1 cellular context compared by ENCODE assay signal in genomic region chr16:19005561-19006445, GRCh38.
TF ChIP-seq lines count a peak whose summit lies in the region.

No MANE protein-coding gene starts in this region.

TF ChIP-seq in HepG2, 621 proteins besides CTCF, POLR2A, EP300 and RAD21 (continued from another document and continues in another):
- peak; percentile 96 for TF ChIP-seq FOXP4 (CRISPR knock-in tag; IDR thresholded peaks at IDR 0.05)
- no peak for TF ChIP-seq DDIT3 (CRISPR knock-in tag; IDR thresholded peaks at IDR 0.05)
- no peak for TF ChIP-seq ISX (CRISPR knock-in tag; conservative IDR thresholded peaks at IDR 0.05)
- TF ChIP-seq PRPF4 (IDR thresholded peaks at IDR 0.05; ENCODE audit: low read depth, low read length, poor library complexity, severe bottlenecking) = no peak
- peak; percentile 89 for TF ChIP-seq FOXA3 (CRISPR knock-in tag; IDR thresholded peaks at IDR 0.05)
- peak; percentile 93; the same call in 1 of the 2 replicates for TF ChIP-seq MTA1 (CRISPR knock-in tag; IDR thresholded peaks at IDR 0.05; ENCODE audit: borderline replicate concordance)
- TF ChIP-seq KLF15 (CRISPR knock-in tag; IDR thresholded peaks at IDR 0.05; ENCODE audit: borderline replicate concordance) = no peak
- TF ChIP-seq NFRKB (IDR thresholded peaks at IDR 0.05) = no peak
- TF ChIP-seq SAP130 (CRISPR knock-in tag; IDR thresholded peaks at IDR 0.05; ENCODE audit: low read depth) = peak; percentile 100
- TF ChIP-seq ZNF883 (CRISPR knock-in tag; IDR thresholded peaks at IDR 0.05; ENCODE audit: not compliant biosample characterization) = peak; percentile 56
- TF ChIP-seq ZNF557 (CRISPR knock-in tag; IDR thresholded peaks at IDR 0.05) = 0 out of 2 replicates have a peak, but pooled peaks have one; percentile 29
- TF ChIP-seq GTF2F1 (IDR thresholded peaks at IDR 0.05; ENCODE audit: low read length) = no peak
- peak; percentile 77; the same call in 1 of the 2 replicates for TF ChIP-seq FOXC1 (CRISPR knock-in tag; IDR thresholded peaks at IDR 0.05; ENCODE audit: borderline replicate concordance)
- TF ChIP-seq RAD51 (IDR thresholded peaks at IDR 0.05; ENCODE audit: borderline replicate concordance) = peak; percentile 78; the same call in 1 of the 2 replicates
- TF ChIP-seq NFE2 (CRISPR knock-in tag; IDR thresholded peaks at IDR 0.05) = no peak
- no peak for TF ChIP-seq ATF7 (IDR thresholded peaks at IDR 0.05)
- peak; percentile 64; the same call in 1 of the 2 replicates for TF ChIP-seq ATF7 (CRISPR knock-in tag; IDR thresholded peaks at IDR 0.05)
- peak; percentile 84; the same call in 1 of the 2 replicates for TF ChIP-seq PRDM10 (CRISPR knock-in tag; IDR thresholded peaks at IDR 0.05; ENCODE audit: low read depth)
- no peak for TF ChIP-seq ZNF446 (CRISPR knock-in tag; IDR thresholded peaks at IDR 0.05)
- TF ChIP-seq REL (CRISPR knock-in tag; conservative IDR thresholded peaks at IDR 0.05) = no peak
- no peak; the same call in 1 of the 2 replicates for TF ChIP-seq NFIC (IDR thresholded peaks at IDR 0.05; ENCODE audit: low read length)
- TF ChIP-seq ZNF430 (CRISPR knock-in tag; IDR thresholded peaks at IDR 0.05) = no peak
- TF ChIP-seq ZNF597 (CRISPR knock-in tag; IDR thresholded peaks at IDR 0.05) = no peak
- peak; percentile 99 for TF ChIP-seq PHF21A (CRISPR knock-in tag; IDR thresholded peaks at IDR 0.05)
- peak; percentile 98 for TF ChIP-seq ZNF414 (CRISPR knock-in tag; IDR thresholded peaks at IDR 0.05)
- peak; percentile 91 for TF ChIP-seq ZBTB25 (CRISPR knock-in tag; IDR thresholded peaks at IDR 0.05)
- TF ChIP-seq ZNF343 (CRISPR knock-in tag; IDR thresholded peaks at IDR 0.05) = no peak
- peak; percentile 45; the same call in 1 of the 2 replicates for TF ChIP-seq ZNF274 (CRISPR knock-in tag; IDR thresholded peaks at IDR 0.05)
- no peak; the same call in 1 of the 2 replicates for TF ChIP-seq ZNF451 (CRISPR knock-in tag; IDR thresholded peaks at IDR 0.05)
- TF ChIP-seq NRL (CRISPR knock-in tag; IDR thresholded peaks at IDR 0.05; ENCODE audit: borderline replicate concordance) = peak; percentile 86; the same call in 1 of the 2 replicates
- no peak for TF ChIP-seq NFATC3 (CRISPR knock-in tag; IDR thresholded peaks at IDR 0.05)
- TF ChIP-seq ERF (CRISPR knock-in tag; IDR thresholded peaks at IDR 0.05) = peak; percentile 98; the same call in 1 of the 2 replicates
- TF ChIP-seq SP4 (CRISPR knock-in tag; IDR thresholded peaks at IDR 0.05) = peak; percentile 66
- TF ChIP-seq TEAD2 (CRISPR knock-in tag; IDR thresholded peaks at IDR 0.05) = no peak
- TF ChIP-seq EZH2 (conservative IDR thresholded peaks at IDR 0.05; ENCODE audit: low read depth, low read length) = no peak
- TF ChIP-seq ZKSCAN1 (IDR thresholded peaks at IDR 0.05; ENCODE audit: low read length) = no peak
- TF ChIP-seq FOXM1 (CRISPR knock-in tag; IDR thresholded peaks at IDR 0.05) = no peak
- no peak for TF ChIP-seq EEA1 (CRISPR knock-in tag; IDR thresholded peaks at IDR 0.05; ENCODE audit: borderline replicate concordance)
- no peak for TF ChIP-seq MATR3 (CRISPR knock-in tag; IDR thresholded peaks at IDR 0.05)
- TF ChIP-seq RORA (CRISPR knock-in tag; IDR thresholded peaks at IDR 0.05) = no peak
- TF ChIP-seq GABPB1 (CRISPR knock-in tag; IDR thresholded peaks at IDR 0.05) = peak; percentile 79
- peak; percentile 96 for TF ChIP-seq PAXIP1 (CRISPR knock-in tag; conservative IDR thresholded peaks at IDR 0.05)
- peak; percentile 76 for TF ChIP-seq ATF3 (CRISPR knock-in tag; IDR thresholded peaks at IDR 0.05)
- 0 out of 2 replicates have a peak, but pooled peaks have one; percentile 57 for TF ChIP-seq ZHX1 (CRISPR knock-in tag; IDR thresholded peaks at IDR 0.05; ENCODE audit: low read depth)
